In genomic region chr3:167874667-167875372, GRCh38 we compare ENCODE assay signal across 18 cellular contexts.
DNase-seq lines count a peak whose midpoint lies in the region; ATAC-seq and TF ChIP-seq lines count a peak whose summit lies in the region.
"Had no signal": no experiment of that assay in that cellular context is flagged by ENCODE, and none has a peak within 500 bp of the region (broad histone marks: within the 10 kb centered on the region; RNA-seq: fewer than 3 reads in every experiment).

No MANE protein-coding gene starts in this region.

- H3F3A ChIP-seq in GM23338 (replicated peaks; ENCODE audit: low read depth), result no peaks in the 10 kb centered on the region

- no peaks in the 10 kb centered on the region for H3K9me2 ChIP-seq in GM23338 (ENCODE audit: insufficient read depth)

- peak; percentile 70 for ATAC-seq in GM23338
- no peak for ATAC-seq in HG02870 (IDR thresholded peaks at IDR 0.05; ENCODE audit: unreplicated experiment)
- ATAC-seq in GM21825 (IDR thresholded peaks at IDR 0.05; ENCODE audit: unreplicated experiment), result no peak

- H3K27ac ChIP-seq in GM23338 (ENCODE audit: low read depth) (no peak overlapping the region), coronary artery (peak overlapping the region; percentile 56 to 76), right atrium auricular region (peak overlapping the region; percentile 54 to 65), subcutaneous abdominal adipose tissue (ENCODE audit: low read depth, low read length) (peak overlapping the region; percentile 59)
- H3K27ac ChIP-seq: RWPE1 had no signal

- H3K36me3 Mint-ChIP-seq in GM23338 (ENCODE audit: low read depth), result no peaks in the 10 kb centered on the region

- no peak overlapping the region for H3K4me3 Mint-ChIP-seq in GM23338
- H3K4me3 Mint-ChIP-seq: CD4-positive, alpha-beta T cell had no signal

- H3K9ac ChIP-seq in subcutaneous abdominal adipose tissue (ENCODE audit: low read length in 5 of 5), result no peak overlapping the region

- H3K4me2 ChIP-seq in GM23338, result no peak overlapping the region

- peaks cover 10% of the 10 kb centered on the region; the same call in 2 of the 3 replicates for H3K4me1 Mint-ChIP-seq in GM23338

- no peaks in the 10 kb centered on the region for H3K9me3 Mint-ChIP-seq in GM23338
- H3K9me3 Mint-ChIP-seq: CD4-positive, alpha-beta T cell had no signal

- H3K36me3 ChIP-seq in GM23338 (ENCODE audit: insufficient read depth), result no peaks in the 10 kb centered on the region
- H3K36me3 ChIP-seq in right atrium auricular region, result no peaks in the 10 kb centered on the region
- H3K36me3 ChIP-seq in subcutaneous abdominal adipose tissue (ENCODE audit: control insufficient read depth in 5 of 5, insufficient read depth in 5 of 5, low read length in 5 of 5), result no peaks in the 10 kb centered on the region

- H3K27ac Mint-ChIP-seq in GM23338, result no peak overlapping the region
- H3K27ac Mint-ChIP-seq: CD4-positive, alpha-beta T cell had no signal

- H3K4me3 ChIP-seq in GM23338 (no peak overlapping the region), coronary artery (no peak overlapping the region), right atrium auricular region (no peak overlapping the region), subcutaneous abdominal adipose tissue (ENCODE audit: low read depth in 1 of 5, low read length in 5 of 5) (no peak overlapping the region)

- H3K9me3 ChIP-seq in right atrium auricular region (no peaks in the 10 kb centered on the region), subcutaneous abdominal adipose tissue (ENCODE audit: control insufficient read depth in 5 of 5, low read length in 5 of 5) (no peaks in the 10 kb centered on the region)

- no peak overlapping the region for H2AFZ ChIP-seq in GM23338

- TF ChIP-seq CTCF in GM23338 (conservative IDR thresholded peaks at IDR 0.05; ENCODE audit: low read depth in 2 of 2) (no peak), coronary artery (IDR thresholded peaks at IDR 0.05) (no peak), right atrium auricular region (IDR thresholded peaks at IDR 0.05) (no peak)

- H3K4me1 ChIP-seq in GM23338 (ENCODE audit: insufficient read depth) (peaks cover 7% of the 10 kb centered on the region; the same call in 1 of the 2 replicates), right atrium auricular region (peaks cover 0 to 28% of the 10 kb centered on the region in 2 donors), subcutaneous abdominal adipose tissue (ENCODE audit: control insufficient read depth in 5 of 5, insufficient read depth in 5 of 5, low read length in 5 of 5) (peaks cover 5 to 42% (median 20%) of the 10 kb centered on the region in 5 donors)

- H3K79me2 ChIP-seq in GM23338 (replicated peaks; ENCODE audit: insufficient read depth), result no peaks in the 10 kb centered on the region

- H3K27me3 ChIP-seq in GM23338 (ENCODE audit: insufficient read depth) (no peaks in the 10 kb centered on the region), right atrium auricular region (no peaks in the 10 kb centered on the region), subcutaneous abdominal adipose tissue (ENCODE audit: control insufficient read depth in 5 of 5, insufficient read depth in 4 of 5, low read length in 5 of 5) (no peaks in the 10 kb centered on the region)

- no peaks in the 10 kb centered on the region for H3K27me3 Mint-ChIP-seq in GM23338 (ENCODE audit: insufficient read depth, low read depth, poor library complexity)

- no peak for DNase-seq in GM23338 (ENCODE audit: low spot score)
- DNase-seq in coronary artery (ENCODE audit: low spot score), result no peak
- DNase-seq in right atrium auricular region (ENCODE audit: low spot score), result no peak
- DNase-seq in NCI-H1436 (lab: John Stamatoyannopoulos, UW), result no peak
- DNase-seq in A172 (ENCODE audit: low spot score), result no peak
- DNase-seq: ACHN; CD4-positive, alpha-beta T cell; DMS79; GOT3; NCI-H2107; NCI-H226; NCI-H526 treated with DMSO at 0.1 percent for 48 hours; NK-92 treated with Interleukin-12 subunit alpha and Interleukin-12 subunit beta, amount 100 ng/mL, for 24 hours; OCI-M1 had no signal

- H4K20me1 ChIP-seq in GM23338 (replicated peaks; ENCODE audit: insufficient read depth), result no peaks in the 10 kb centered on the region

TF ChIP-seq in GM23338, 12 proteins besides CTCF, POLR2A, EP300 and RAD21 (continues in another document):
- TF ChIP-seq ETS1 (IDR thresholded peaks at IDR 0.05) (no peak), REST (IDR thresholded peaks at IDR 0.05; ENCODE audit: unreplicated experiment) (no peak), CREB1 (CRISPR knock-in tag; IDR thresholded peaks at IDR 0.05; ENCODE audit: low read depth) (no peak)
